Comparison of ENCODE assay signal across 14 cellular contexts in genomic region chr17:73592531-73592961, GRCh38. TPM values are rescaled to one million over a fixed set of nuclear protein-coding genes. Genes with fewer than 3 reads are reported as not detected.
DNase-seq lines count a peak whose midpoint lies in the region; ATAC-seq and TF ChIP-seq lines count a peak whose summit lies in the region.
"Had no signal": no experiment of that assay in that cellular context is flagged by ENCODE, and none has a peak within 500 bp of the region (broad histone marks: within the 10 kb centered on the region; RNA-seq: fewer than 3 reads in every experiment).

No MANE protein-coding gene starts in this region.

- no peaks in the 10 kb centered on the region for H3K27me3 Mint-ChIP-seq in T-helper 17 cell
- no peaks in the 10 kb centered on the region for H3K27me3 Mint-ChIP-seq in activated naive CD8-positive, alpha-beta T cell

- H3K4me1 Mint-ChIP-seq in T-helper 17 cell, result peaks cover 54% of the 10 kb centered on the region
- peaks cover 89% of the 10 kb centered on the region for H3K4me1 Mint-ChIP-seq in activated naive CD8-positive, alpha-beta T cell (ENCODE audit: low read depth)

- H2AFZ ChIP-seq in DND-41 (ENCODE audit: low read depth, low read length), result peak overlapping the region; percentile 43; the same call in 1 of the 2 replicates

- H3K4me1 ChIP-seq in DND-41 (ENCODE audit: insufficient read depth, low read length), result peaks cover 89% of the 10 kb centered on the region
- H3K4me1 ChIP-seq: Caco-2 had no signal

- H3K27ac ChIP-seq in DND-41 (ENCODE audit: low read length), result peak overlapping the region; percentile 94

- H3K79me2 ChIP-seq in DND-41 (ENCODE audit: insufficient read depth, low read length), result no peaks in the 10 kb centered on the region

- no peaks in the 10 kb centered on the region for H4K20me1 ChIP-seq in DND-41 (ENCODE audit: insufficient read depth, low read length)

- H3K9me3 Mint-ChIP-seq in activated naive CD8-positive, alpha-beta T cell (ENCODE audit: low read depth), result no peaks in the 10 kb centered on the region
- H3K9me3 Mint-ChIP-seq: dendritic cell treated with granulocyte-macrophage colony-stimulating factor and Interleukin-4, amounts not matched to agents 40 ng/mL and 50 ng/mL, for 4 days; neural crest cell had no signal

- H3K9me3 ChIP-seq in DND-41 (ENCODE audit: insufficient read depth, low read length, severe bottlenecking) (no peaks in the 10 kb centered on the region), T-helper 17 cell (ENCODE audit: control insufficient read depth, low read length, poor library complexity, severe bottlenecking) (no peaks in the 10 kb centered on the region)
- H3K9me3 ChIP-seq: Caco-2 had no signal

- H3K36me3 ChIP-seq in DND-41 (ENCODE audit: insufficient read depth, low read length), result no peaks in the 10 kb centered on the region; the same call in 1 of the 2 replicates

- peak overlapping the region; percentile 57 for H3K9ac ChIP-seq in DND-41 (ENCODE audit: low read depth, low read length)

- TF ChIP-seq CTCF in DND-41 (IDR thresholded peaks at IDR 0.05; ENCODE audit: borderline replicate concordance, extremely low read depth, low read length, poor library complexity, severe bottlenecking) (no peak), GM13977 (IDR thresholded peaks at IDR 0.05; ENCODE audit: extremely low read depth, insufficient read depth, missing control alignments) (no peak)

- peak overlapping the region; percentile 95 for H3K27ac Mint-ChIP-seq in T-helper 17 cell
- H3K27ac Mint-ChIP-seq in activated naive CD8-positive, alpha-beta T cell, result peak overlapping the region; percentile 92
- H3K27ac Mint-ChIP-seq: dendritic cell treated with granulocyte-macrophage colony-stimulating factor and Interleukin-4, amounts not matched to agents 40 ng/mL and 50 ng/mL, for 4 days had no signal

- DNase-seq in DND-41 (peak; percentile 26), T-helper 17 cell (no peak), GM13977 (ENCODE audit: low spot score) (no peak), DMS53 (lab: John Stamatoyannopoulos, UW) (no peak)
- DNase-seq in stimulated activated CD4-positive, alpha-beta T cell treated with anti-CD3 and anti-CD28 coated beads, Interleukin-15, amount 100 ng/mL, for 24 hours, result peak; percentile 44
- DNase-seq: Caco-2, foreskin fibroblast, NCI-H1930 had no signal

- peak overlapping the region in 1 of 2 experiments; percentile 37; a peak in 1 of 4 replicates for H3K4me3 ChIP-seq in DND-41 (ENCODE audit: low read depth in 1 of 2, low read length in 2 of 2)

- peak overlapping the region; percentile 62 for H3K4me2 ChIP-seq in DND-41 (ENCODE audit: insufficient read depth, low read length)

- H3K27me3 ChIP-seq in DND-41 (ENCODE audit: insufficient read depth, low read length, poor library complexity), result no peaks in the 10 kb centered on the region

- in situ Hi-C loops in GM13977 (cut with MboI; ENCODE audit: low pct_unique_long_range_greater_than_20kb, low sequenced_read_pairs, unreplicated experiment), result no loop called here

- H3K36me3 Mint-ChIP-seq in T-helper 17 cell (ENCODE audit: low read depth), result no peaks in the 10 kb centered on the region
- no peaks in the 10 kb centered on the region for H3K36me3 Mint-ChIP-seq in activated naive CD8-positive, alpha-beta T cell

- H3K4me3 Mint-ChIP-seq in T-helper 17 cell, result peak overlapping the region; percentile 87
- peak overlapping the region; percentile 69 for H3K4me3 Mint-ChIP-seq in activated naive CD8-positive, alpha-beta T cell
- H3K4me3 Mint-ChIP-seq: dendritic cell treated with granulocyte-macrophage colony-stimulating factor and Interleukin-4, amounts not matched to agents 40 ng/mL and 50 ng/mL, for 4 days; neural crest cell had no signal

- ATAC-seq in DND-41 (ENCODE audit: insufficient read depth, low read depth) (no peak), T-helper 17 cell (no peak), GM19455 (IDR thresholded peaks at IDR 0.05; ENCODE audit: unreplicated experiment) (no peak), GM19324 (IDR thresholded peaks at IDR 0.05; ENCODE audit: low FRiP score, unreplicated experiment) (no peak)
- ATAC-seq: HCT116 had no signal

RNA-seq across cellular contexts. Expression of gene SDK2, which starts 51.7 kb away (rescaled TPM):
- total RNA-seq in T-helper 17 cell, result 1 to 10 TPM; 1.4 TPM

Comparison
In these comparisons a context has a peak if more than half of its experiments do, and no peak if none do; other contexts are left out.
1. DNase-seq: peak in DND-41 (single experiment) and stimulated activated CD4-positive, alpha-beta T cell treated with anti-CD3 and anti-CD28 coated beads, Interleukin-15, amount 100 ng/mL, for 24 hours (single experiment); none in T-helper 17 cell (0 of 3), GM13977 (single experiment) and DMS53 (single experiment).